Comparison of ENCODE assay signal across 1 cellular context in genomic region chr7:150324366-150324961, GRCh38.
TF ChIP-seq lines count a peak whose summit lies in the region.

No MANE protein-coding gene starts in this region.

TF ChIP-seq in HepG2, 621 proteins besides CTCF, POLR2A, EP300 and RAD21 (continued from another document):
- no peak for TF ChIP-seq IRF1 (CRISPR knock-in tag; IDR thresholded peaks at IDR 0.05; ENCODE audit: low read depth)
- TF ChIP-seq ZIK1 (CRISPR knock-in tag; IDR thresholded peaks at IDR 0.05; ENCODE audit: borderline replicate concordance, low read depth) = no peak
- no peak for TF ChIP-seq TP53 (CRISPR knock-in tag; conservative IDR thresholded peaks at IDR 0.05)
- no peak for TF ChIP-seq ZBTB42 (CRISPR knock-in tag; IDR thresholded peaks at IDR 0.05)
- TF ChIP-seq SMAD9 (CRISPR knock-in tag; IDR thresholded peaks at IDR 0.05) = no peak
- TF ChIP-seq STAT5B (CRISPR knock-in tag; IDR thresholded peaks at IDR 0.05) = no peak
- TF ChIP-seq ZNF766 (CRISPR knock-in tag; IDR thresholded peaks at IDR 0.05; ENCODE audit: borderline replicate concordance) = no peak
- TF ChIP-seq PAXIP1 (CRISPR knock-in tag; conservative IDR thresholded peaks at IDR 0.05) = peak; percentile 48; the same call in 1 of the 2 replicates
- TF ChIP-seq KAT8 (CRISPR knock-in tag; IDR thresholded peaks at IDR 0.05) = no peak; the same call in 1 of the 2 replicates
- TF ChIP-seq ZHX2 (IDR thresholded peaks at IDR 0.05; ENCODE audit: low read depth) = no peak
- TF ChIP-seq ZHX2 (CRISPR knock-in tag; IDR thresholded peaks at IDR 0.05; ENCODE audit: borderline replicate concordance) = no peak
- no peak for TF ChIP-seq CHD4 (IDR thresholded peaks at IDR 0.05; ENCODE audit: borderline replicate concordance, low read length)
- TF ChIP-seq ZNF816 (CRISPR knock-in tag; IDR thresholded peaks at IDR 0.05; ENCODE audit: borderline replicate concordance) = no peak
- no peak for TF ChIP-seq MTA1 (CRISPR knock-in tag; IDR thresholded peaks at IDR 0.05; ENCODE audit: borderline replicate concordance)
- peak; percentile 2; the same call in 1 of the 2 replicates for TF ChIP-seq NFKB2 (CRISPR knock-in tag; IDR thresholded peaks at IDR 0.05; ENCODE audit: borderline replicate concordance)
- TF ChIP-seq GABPA (IDR thresholded peaks at IDR 0.05; ENCODE audit: low read depth, low read length) = no peak; the same call in 1 of the 2 replicates
- TF ChIP-seq GABPA (CRISPR knock-in tag; IDR thresholded peaks at IDR 0.05; ENCODE audit: low read depth) = peak; percentile 69
- TF ChIP-seq, protein P1, sequence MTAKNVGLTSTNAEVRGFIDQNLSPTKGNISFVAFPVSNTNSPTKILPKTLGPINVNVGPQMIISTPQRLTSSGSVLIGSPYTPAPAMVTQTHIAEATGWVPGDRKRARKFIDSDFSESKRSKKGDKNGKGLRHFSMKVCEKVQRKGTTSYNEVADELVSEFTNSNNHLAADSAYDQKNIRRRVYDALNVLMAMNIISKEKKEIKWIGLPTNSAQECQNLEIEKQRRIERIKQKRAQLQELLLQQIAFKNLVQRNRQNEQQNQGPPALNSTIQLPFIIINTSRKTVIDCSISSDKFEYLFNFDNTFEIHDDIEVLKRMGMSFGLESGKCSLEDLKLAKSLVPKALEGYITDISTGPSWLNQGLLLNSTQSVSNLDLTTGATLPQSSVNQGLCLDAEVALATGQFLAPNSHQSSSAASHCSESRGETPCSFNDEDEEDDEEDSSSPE (CRISPR knock-in tag; IDR thresholded peaks at IDR 0.05) = no peak
- no peak for TF ChIP-seq MYC (CRISPR knock-in tag; IDR thresholded peaks at IDR 0.05; ENCODE audit: borderline replicate concordance)
- TF ChIP-seq ETV5 (CRISPR knock-in tag; IDR thresholded peaks at IDR 0.05; ENCODE audit: borderline replicate concordance) = peak; percentile 67
- TF ChIP-seq HINFP (CRISPR knock-in tag; IDR thresholded peaks at IDR 0.05; ENCODE audit: low read depth) = no peak
- TF ChIP-seq, protein P2, sequence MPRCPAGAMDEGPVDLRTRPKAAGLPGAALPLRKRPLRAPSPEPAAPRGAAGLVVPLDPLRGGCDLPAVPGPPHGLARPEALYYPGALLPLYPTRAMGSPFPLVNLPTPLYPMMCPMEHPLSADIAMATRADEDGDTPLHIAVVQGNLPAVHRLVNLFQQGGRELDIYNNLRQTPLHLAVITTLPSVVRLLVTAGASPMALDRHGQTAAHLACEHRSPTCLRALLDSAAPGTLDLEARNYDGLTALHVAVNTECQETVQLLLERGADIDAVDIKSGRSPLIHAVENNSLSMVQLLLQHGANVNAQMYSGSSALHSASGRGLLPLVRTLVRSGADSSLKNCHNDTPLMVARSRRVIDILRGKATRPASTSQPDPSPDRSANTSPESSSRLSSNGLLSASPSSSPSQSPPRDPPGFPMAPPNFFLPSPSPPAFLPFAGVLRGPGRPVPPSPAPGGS (CRISPR knock-in tag; IDR thresholded peaks at IDR 0.05) = no peak
- TF ChIP-seq SP2 (CRISPR knock-in tag; IDR thresholded peaks at IDR 0.05) = no peak
- no peak for TF ChIP-seq ZNF337 (CRISPR knock-in tag; IDR thresholded peaks at IDR 0.05; ENCODE audit: borderline replicate concordance, low read depth)
- no peak for TF ChIP-seq ZNF670 (CRISPR knock-in tag; IDR thresholded peaks at IDR 0.05; ENCODE audit: borderline replicate concordance)
- TF ChIP-seq ZNF609 (CRISPR knock-in tag; IDR thresholded peaks at IDR 0.05; ENCODE audit: borderline replicate concordance) = no peak
- no peak for TF ChIP-seq THAP11 (CRISPR knock-in tag; IDR thresholded peaks at IDR 0.05)
